Comparison of ENCODE assay signal across 8 cellular contexts in genomic region chr6:96391776-96392175, GRCh38.
DNase-seq lines count a peak whose midpoint lies in the region; ATAC-seq and TF ChIP-seq lines count a peak whose summit lies in the region.

No MANE protein-coding gene starts in this region.

- WGBS in hepatocyte (ENCODE audit: low lambda C conversion rate, missing lambda C conversion rate), result 7% methylated on average over 8 of the region's 8 CpGs
- 2% methylated on average over 8 of the region's 8 CpGs for WGBS in lower leg skin, 2 donors

- H2AFZ ChIP-seq in hepatocyte, result no peak overlapping the region

- no peaks in the 10 kb centered on the region for H3K9me3 ChIP-seq in hepatocyte (ENCODE audit: low read depth)

- no peak overlapping the region for H3K27ac ChIP-seq in hepatocyte

- H4K20me1 ChIP-seq in hepatocyte (ENCODE audit: insufficient read depth, poor library complexity, severe bottlenecking), result no peaks in the 10 kb centered on the region

- H3K36me3 ChIP-seq in hepatocyte (replicated peaks; ENCODE audit: insufficient read depth, low read depth), result no peaks in the 10 kb centered on the region

- no peak overlapping the region for H3K4me3 ChIP-seq in hepatocyte
- H3K4me3 ChIP-seq in lower leg skin (ENCODE audit: low read depth, poor library complexity, severe bottlenecking), result no peak overlapping the region

- H3K4me1 ChIP-seq in hepatocyte (ENCODE audit: insufficient read depth), result no peaks in the 10 kb centered on the region

- H3K27me3 ChIP-seq in hepatocyte, result no peaks in the 10 kb centered on the region

- peak; percentile 71 for ATAC-seq in HG02885 (IDR thresholded peaks at IDR 0.05; ENCODE audit: poor library complexity, unreplicated experiment)

- intact Hi-C loops in lower leg skin (cut with DNase I; ENCODE audit: low total_unique reads), result no loop called here
- intact Hi-C loops in cardiac septum (cut with DNase I), result no loop called here

- TF ChIP-seq CTCF in hepatocyte (IDR thresholded peaks at IDR 0.05; ENCODE audit: poor library complexity) (no peak), lower leg skin (IDR thresholded peaks at IDR 0.05) (no peak)

- no peaks in the 10 kb centered on the region for H3K9me2 ChIP-seq in hepatocyte (replicated peaks; ENCODE audit: insufficient read depth)

- peak; percentile 62 for DNase-seq in D341Med (ENCODE audit: low spot score)
- DNase-seq in NCI-H510A treated with DMSO at 0.1 percent for 48 hours (lab: John Stamatoyannopoulos, UW), result peak; percentile 60
- peak; percentile 56 for DNase-seq in hepatocyte (ENCODE audit: low spot score)
- DNase-seq in GM19238 (ENCODE audit: insufficient read length, low spot score), result no peak
- DNase-seq in lower leg skin (ENCODE audit: low spot score in 2 of 2), result no peak
- no peak for DNase-seq in NCI-H226
- DNase-seq in cardiac septum (ENCODE audit: low spot score), result no peak

- no peaks in the 10 kb centered on the region for H3K79me2 ChIP-seq in hepatocyte

- TF ChIP-seq POLR2A in lower leg skin (IDR thresholded peaks at IDR 0.05), result no peak

- H3K4me2 ChIP-seq in hepatocyte, result peak overlapping the region; percentile 21

Comparison
In these comparisons a context has a peak if more than half of its experiments do, and no peak if none do; other contexts are left out.
1. DNase-seq: peak in D341Med (single experiment), NCI-H510A treated with DMSO at 0.1 percent for 48 hours (single experiment) and hepatocyte (single experiment); none in GM19238 (single experiment), lower leg skin (0 of 2), NCI-H226 (single experiment) and cardiac septum (single experiment).